In genomic region chr19:6418562-6418932, GRCh38 we compare ENCODE assay signal across 2 cellular contexts.
TF ChIP-seq lines count a peak whose summit lies in the region.

No MANE protein-coding gene starts in this region.

TF ChIP-seq in SK-N-SH, 30 proteins besides CTCF, POLR2A, EP300 and RAD21 (continued from another document):
- no peak for TF ChIP-seq USF2 (IDR thresholded peaks at IDR 0.05; ENCODE audit: borderline replicate concordance, low read depth, low read length)
- no peak for TF ChIP-seq RFX5 (IDR thresholded peaks at IDR 0.05; ENCODE audit: low read length)
- no peak for TF ChIP-seq SIN3A (IDR thresholded peaks at IDR 0.05; ENCODE audit: borderline replicate concordance, low read depth, low read length)

TF ChIP-seq in SK-N-SH treated with all-trans-retinoic acid at 6 μM for 48 hours, 23 proteins besides CTCF, POLR2A, EP300 and RAD21 (continued from another document):
- TF ChIP-seq CSRNP3 (CRISPR knock-in tag; IDR thresholded peaks at IDR 0.05) (no peak), TCF4 (CRISPR knock-in tag; IDR thresholded peaks at IDR 0.05; ENCODE audit: borderline replicate concordance) (no peak), RARB (CRISPR knock-in tag; IDR thresholded peaks at IDR 0.05) (no peak), PPARA (CRISPR knock-in tag; IDR thresholded peaks at IDR 0.05; ENCODE audit: borderline replicate concordance) (no peak), ZC3H10 (CRISPR knock-in tag; IDR thresholded peaks at IDR 0.05) (no peak), ZFP30 (CRISPR knock-in tag; IDR thresholded peaks at IDR 0.05) (no peak), POU6F1 (CRISPR knock-in tag; IDR thresholded peaks at IDR 0.05; ENCODE audit: borderline replicate concordance, low read depth) (no peak)
TF ChIP-seq in SK-N-SH treated with all-trans-retinoic acid at 6 μM for 48 hours: peak in this region for 0.
